ENCODE assay signal across 7 cellular contexts in the genomic region with DNA sequence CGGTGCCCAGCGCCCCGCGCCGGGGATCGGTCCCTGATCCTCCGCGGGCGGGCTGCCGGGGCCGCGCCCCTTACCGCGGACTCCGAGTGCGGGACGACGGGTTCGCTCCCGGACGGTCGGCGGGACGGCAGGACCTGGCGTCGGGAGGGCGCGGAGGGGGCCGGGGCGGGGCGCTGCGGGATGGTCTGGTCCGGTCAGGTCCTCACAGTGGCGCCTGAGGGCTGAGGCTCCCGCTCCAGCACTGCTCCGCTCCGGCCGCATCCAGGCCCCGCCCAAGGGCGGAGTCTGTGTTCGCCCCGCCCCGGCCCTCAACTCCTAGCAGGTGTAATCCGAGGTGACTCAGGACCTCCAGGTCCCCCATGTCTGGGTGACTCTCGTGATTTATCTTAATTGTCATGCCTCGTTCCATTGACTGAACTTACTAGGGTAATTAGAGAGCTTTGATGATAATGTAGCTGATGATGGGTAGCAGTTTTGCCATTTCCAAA. TPM values are rescaled to one million over a fixed set of nuclear protein-coding genes. Genes with fewer than 3 reads are reported as not detected.
DNase-seq lines count a peak whose midpoint lies in the region; ATAC-seq and TF ChIP-seq lines count a peak whose summit lies in the region.

A gene with protein sequence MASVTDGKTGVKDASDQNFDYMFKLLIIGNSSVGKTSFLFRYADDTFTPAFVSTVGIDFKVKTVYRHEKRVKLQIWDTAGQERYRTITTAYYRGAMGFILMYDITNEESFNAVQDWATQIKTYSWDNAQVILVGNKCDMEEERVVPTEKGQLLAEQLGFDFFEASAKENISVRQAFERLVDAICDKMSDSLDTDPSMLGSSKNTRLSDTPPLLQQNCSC (minus strand): TSS at position 223 of the 488 bp plus-strand sequence. CDS start 13,583 bp downstream, outside the sequence.

- H3K27ac Mint-ChIP-seq in naive thymus-derived CD8-positive, alpha-beta T cell, result peak within 1 kb of the TSS in 7 of 10 donors; percentile 37 to 83 (median 67)

- peaks cover 10 to 23% (median 19%) of the 10 kb centered on the region in 4 donors for H3K4me1 Mint-ChIP-seq in naive thymus-derived CD8-positive, alpha-beta T cell

- POLR2A ChIA-PET in naive thymus-derived CD8-positive, alpha-beta T cell (lab: Charles Lee), result no interaction called here

- no peaks in the 10 kb centered on the region for H3K9me3 Mint-ChIP-seq in naive thymus-derived CD8-positive, alpha-beta T cell

- H3K27me3 Mint-ChIP-seq in naive thymus-derived CD8-positive, alpha-beta T cell, result peaks cover 17 to 32% (median 27%) of the 10 kb centered on the region in 5 donors

- DNase-seq in NCI-H748 (lab: John Stamatoyannopoulos, UW; ENCODE audit: unreplicated experiment) (peak; percentile 88), epithelial cell of proximal tubule (ENCODE audit: low read depth) (no peak)
- DNase-seq in activated CD8-positive, alpha-beta memory T cell treated with anti-CD3 and anti-CD28 coated beads, Interleukin-2, amount 50 U/mL, for 24 hours (ENCODE audit: extremely low read depth), result peak; percentile 51
- peak; percentile 44 to 80 (median 66) for DNase-seq in naive thymus-derived CD8-positive, alpha-beta T cell
- peak; percentile 1 to 68 (median 58) for DNase-seq in stimulated activated naive CD4-positive, alpha-beta T cell (lab: John Stamatoyannopoulos, UW)

- peak within 1 kb of the TSS; percentile 78 to 92 (median 87) for H3K4me3 Mint-ChIP-seq in naive thymus-derived CD8-positive, alpha-beta T cell

- peak within 1 kb of the TSS; percentile 66 for H3K4me3 ChIP-seq in epithelial cell of proximal tubule (ENCODE audit: low read depth, low read length)

- ATAC-seq in GM18517 (IDR thresholded peaks at IDR 0.05; ENCODE audit: unreplicated experiment), result peak; percentile 73
- ATAC-seq in HG03175 (IDR thresholded peaks at IDR 0.05; ENCODE audit: unreplicated experiment), result peak; percentile 91
- ATAC-seq in naive thymus-derived CD8-positive, alpha-beta T cell, result peak; percentile 94 to 95

- no peaks in the 10 kb centered on the region for H3K36me3 Mint-ChIP-seq in naive thymus-derived CD8-positive, alpha-beta T cell

- no peak for TF ChIP-seq CTCF in epithelial cell of proximal tubule (conservative IDR thresholded peaks at IDR 0.05; ENCODE audit: low read depth, low read length)

RNA-seq across cellular contexts. Expression of the gene that starts here (rescaled TPM):
- total RNA-seq in epithelial cell of proximal tubule, result 15.8 and 35.5 TPM in 2 replicates
- total RNA-seq in naive thymus-derived CD8-positive, alpha-beta T cell, result under 1 TPM; 0.05 TPM
- polyA plus RNA-seq in naive thymus-derived CD8-positive, alpha-beta T cell, result under 1 TPM in 1 of 3 donors, not detected in 2; 0.01 TPM

Comparison
In these comparisons a context has a peak if more than half of its experiments do, and no peak if none do; other contexts are left out.
1. RNA of the gene that starts here (total RNA-seq): 15.8 to 35.5 TPM in epithelial cell of proximal tubule; 0.05 TPM in naive thymus-derived CD8-positive, alpha-beta T cell; every median in the first group is over 10 times any median in the second.
2. Peak in DNase-seq and ATAC-seq in naive thymus-derived CD8-positive, alpha-beta T cell; RNA of the gene not detected or under 1 TPM.
3. Peak in every context shown above with its lines, with median percentiles within 50 percentile points of each other: ATAC-seq.